ENCODE assay signal across 23 cellular contexts in genomic region chr1:245550702-245551008, GRCh38.
"Had no signal": no experiment of that assay in that cellular context is flagged by ENCODE, and none has a peak within 500 bp of the region (broad histone marks: within the 10 kb centered on the region; RNA-seq: fewer than 3 reads in every experiment).

No MANE protein-coding gene starts in this region.

- H3K27me3 ChIP-seq: body of pancreas, colonic mucosa, hepatocyte, ovary, right lobe of liver, suprapubic skin had no signal

- DNase-seq: activated CD4-positive, alpha-beta T cell treated with anti-CD3 and anti-CD28 coated beads, Interleukin-2, amount 10 ng/mL, durations not matched to agents 24 days and 14 days; activated CD8-positive, alpha-beta T cell treated with anti-CD3 and anti-CD28 coated beads for 36 hours; activated naive CD4-positive, alpha-beta T cell treated with Interleukin-2 at 50 U/mL for 16 hours; activated T-cell treated with anti-CD3 and anti-CD28 coated beads, Interleukin-2, amount 50 U/mL, for 1 hour; body of pancreas; colonic mucosa; effector CD8-positive, alpha-beta T cell; left colon; mammary epithelial cell; ovary; psoas muscle; right lobe of liver; small intestine; stimulated activated CD4-positive, alpha-beta T cell treated with anti-CD3 and anti-CD28 coated beads, Interleukin-15, amount 100 ng/mL, for 24 hours; stimulated activated CD4-positive, alpha-beta T cell treated with anti-CD3 and anti-CD28 coated beads, Interleukin-2, amount 100 ng/mL, for 48 hours; T1000; transverse colon had no signal

- ATAC-seq: activated CD8-positive, alpha-beta T cell treated with anti-CD3 and anti-CD28 coated beads for 36 hours; body of pancreas; left colon; psoas muscle had no signal

- H3K27ac ChIP-seq: body of pancreas, colonic mucosa, hepatocyte, ovary, psoas muscle, suprapubic skin, transverse colon had no signal

- H3K36me3 ChIP-seq: colonic mucosa, ovary, right lobe of liver, suprapubic skin, transverse colon had no signal

- H3K9me3 Mint-ChIP-seq: activated CD4-positive, alpha-beta T cell treated with anti-CD3 and anti-CD28 coated beads, Interleukin-2, amount 10 ng/mL, durations not matched to agents 24 days and 14 days; activated T-helper 2 cell treated with anti-CD3 and anti-CD28 coated beads, Interferon-gamma antibody, Interleukin-2, Interleukin-4, amounts not matched to agents 10 μg/mL and 5 μg/mL and 100 μg/mL, durations not matched to agents 14 hours and 24 hours and 36 hours; neural crest cell; stimulated activated naive CD8-positive, alpha-beta T cell treated with anti-CD3 and anti-CD28 coated beads, Interleukin-15, Interleukin-2, amounts not matched to agents 100 ng/mL and 50 ng/mL, for 24 hours had no signal

- H3K4me1 Mint-ChIP-seq: activated CD4-positive, alpha-beta T cell treated with anti-CD3 and anti-CD28 coated beads, Interleukin-2, amount 10 ng/mL, durations not matched to agents 24 days and 14 days; central memory CD8-positive, alpha-beta T cell had no signal

- H3K4me2 ChIP-seq: hepatocyte had no signal

- H2AFZ ChIP-seq: hepatocyte had no signal

- H3K9me3 ChIP-seq: body of pancreas, colonic mucosa, ovary, psoas muscle, right lobe of liver, suprapubic skin, transverse colon had no signal

- H3K27me3 Mint-ChIP-seq: activated CD4-positive, alpha-beta T cell treated with anti-CD3 and anti-CD28 coated beads, Interleukin-2, amount 10 ng/mL, durations not matched to agents 24 days and 14 days had no signal

- H3K4me1 ChIP-seq: body of pancreas, colonic mucosa, psoas muscle, right lobe of liver, suprapubic skin, transverse colon had no signal

- H3K4me3 ChIP-seq: body of pancreas, colonic mucosa, hepatocyte, ovary, psoas muscle, right lobe of liver, suprapubic skin, transverse colon had no signal

- H3K79me2 ChIP-seq: hepatocyte had no signal

- H3K27ac Mint-ChIP-seq: activated CD4-positive, alpha-beta T cell treated with anti-CD3 and anti-CD28 coated beads, Interleukin-2, amount 10 ng/mL, durations not matched to agents 24 days and 14 days; activated CD8-positive, alpha-beta T cell treated with anti-CD3 and anti-CD28 coated beads for 36 hours; activated T-helper 2 cell treated with anti-CD3 and anti-CD28 coated beads, Interferon-gamma antibody, Interleukin-2, Interleukin-4, amounts not matched to agents 10 μg/mL and 5 μg/mL and 100 μg/mL, durations not matched to agents 14 hours and 24 hours and 36 hours; stimulated activated naive CD8-positive, alpha-beta T cell treated with anti-CD3 and anti-CD28 coated beads, Interleukin-15, Interleukin-2, amounts not matched to agents 100 ng/mL and 50 ng/mL, for 24 hours had no signal

- H3K4me3 Mint-ChIP-seq: activated CD4-positive, alpha-beta T cell treated with anti-CD3 and anti-CD28 coated beads, Interleukin-2, amount 10 ng/mL, durations not matched to agents 24 days and 14 days; activated CD8-positive, alpha-beta T cell treated with anti-CD3 and anti-CD28 coated beads for 36 hours; central memory CD8-positive, alpha-beta T cell; neural crest cell; stimulated activated naive CD8-positive, alpha-beta T cell treated with anti-CD3 and anti-CD28 coated beads, Interleukin-15, Interleukin-2, amounts not matched to agents 100 ng/mL and 50 ng/mL, for 24 hours had no signal
